10 cellular contexts compared by ENCODE assay signal in the genomic region with DNA sequence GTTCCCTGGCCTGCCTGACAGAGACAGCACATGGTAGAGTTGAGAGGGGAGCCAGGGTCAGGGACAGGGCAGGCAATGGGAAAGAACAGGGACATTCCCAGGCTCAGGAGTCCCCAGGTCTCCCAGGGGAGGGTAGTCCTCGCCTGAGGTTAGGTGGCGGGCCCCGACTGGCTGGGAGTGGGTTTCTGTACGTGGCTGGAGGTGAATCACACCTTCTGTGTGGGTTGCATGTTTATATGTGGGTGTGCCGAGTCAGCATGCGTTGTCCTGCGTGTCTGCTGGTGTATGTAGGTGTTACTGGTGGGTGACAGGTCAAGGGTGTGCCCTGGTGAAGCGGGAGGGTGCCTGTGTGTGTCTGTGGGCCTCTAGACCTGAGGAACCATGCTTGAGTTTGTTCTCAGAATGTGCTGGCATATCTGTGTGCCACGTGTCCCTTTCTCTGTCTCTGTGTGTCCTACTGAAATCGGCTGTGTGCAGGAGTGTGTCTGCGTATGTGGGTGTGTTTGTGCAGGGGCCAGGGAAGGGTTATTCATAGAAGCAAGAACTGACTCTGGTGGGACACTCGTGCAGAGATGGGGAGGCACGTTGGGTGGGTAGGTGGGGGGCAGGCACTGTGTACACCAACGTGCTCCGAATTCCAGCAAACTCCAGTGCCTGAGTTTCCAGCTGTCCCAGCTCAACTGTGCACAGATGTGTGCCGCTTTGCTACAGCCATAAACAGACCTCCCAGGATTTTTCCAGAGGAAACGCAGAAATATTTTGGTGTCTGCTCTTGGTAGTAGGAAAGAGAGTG. TPM values are rescaled to one million over a fixed set of nuclear protein-coding genes. Genes with fewer than 3 reads are reported as not detected.
DNase-seq lines count a peak whose midpoint lies in the region; ATAC-seq and TF ChIP-seq lines count a peak whose summit lies in the region.
"Had no signal": no experiment of that assay in that cellular context is flagged by ENCODE, and none has a peak within 500 bp of the region (broad histone marks: within the 10 kb centered on the region; RNA-seq: fewer than 3 reads in every experiment).

No MANE protein-coding gene starts in this region.

- in situ Hi-C loops in GM13977 (cut with MboI; ENCODE audit: low pct_unique_long_range_greater_than_20kb, low sequenced_read_pairs, unreplicated experiment): no loop called here
- in situ Hi-C loops in ACHN (cut with HindIII; ENCODE audit: low pct_ligation_motif_present, low pct_unique_long_range_greater_than_20kb, low sequenced_read_pairs): no loop called here

- no peak overlapping the region for H2AFZ ChIP-seq in osteoblast (ENCODE audit: low read length)

- H3K4me1 ChIP-seq in osteoblast (ENCODE audit: insufficient read depth, low read length): no peaks in the 10 kb centered on the region

- H3K36me3 ChIP-seq in osteoblast (ENCODE audit: insufficient read depth, low read length) (no peaks in the 10 kb centered on the region), MG63 (no peaks in the 10 kb centered on the region)
- H3K36me3 ChIP-seq: SJSA1 had no signal

- H3K9me3 ChIP-seq in osteoblast (ENCODE audit: low read depth, low read length) (no peaks in the 10 kb centered on the region), MG63 (no peaks in the 10 kb centered on the region)
- H3K9me3 ChIP-seq: SJSA1 had no signal

- DNase-seq in GM13977 (ENCODE audit: low spot score): peak; percentile 46
- DNase-seq in ecto neural progenitor cell (ENCODE audit: low spot score): peak; percentile 42
- DNase-seq in osteoblast (ENCODE audit: insufficient read length, low spot score, missing footprints): peak; percentile 55
- no peak for DNase-seq in NOMO-1 treated with dmso at 0.1 percent for 144 hours (lab: John Stamatoyannopoulos, UW; ENCODE audit: unreplicated experiment)
- DNase-seq in ACHN: no peak
- no peak for DNase-seq in MG63
- DNase-seq in NCI-H187 treated with DMSO at 0.1 percent for 48 hours (lab: John Stamatoyannopoulos, UW): no peak

- TF ChIP-seq CTCF in GM13977 (IDR thresholded peaks at IDR 0.05; ENCODE audit: extremely low read depth, insufficient read depth, missing control alignments): no peak
- no peak for TF ChIP-seq CTCF in osteoblast (IDR thresholded peaks at IDR 0.05; ENCODE audit: extremely low read depth, low read depth, low read length)

- peaks cover 30% of the 10 kb centered on the region for H3K27me3 ChIP-seq in osteoblast (ENCODE audit: insufficient read depth, low read length)
- no peaks in the 10 kb centered on the region for H3K27me3 ChIP-seq in MG63
- H3K27me3 ChIP-seq: SJSA1 had no signal

- no peaks in the 10 kb centered on the region for H3K79me2 ChIP-seq in osteoblast (ENCODE audit: insufficient read depth, low read length)

- ATAC-seq in HG02759 (IDR thresholded peaks at IDR 0.05; ENCODE audit: unreplicated experiment): peak; percentile 72

- no peak overlapping the region for H3K4me2 ChIP-seq in osteoblast (ENCODE audit: insufficient read depth, low read length)

- H4K20me1 ChIP-seq in osteoblast (ENCODE audit: insufficient read depth, low read length): no peaks in the 10 kb centered on the region

- no peak overlapping the region for H3K27ac ChIP-seq in osteoblast (ENCODE audit: low read depth, low read length)
- H3K27ac ChIP-seq: SJSA1 had no signal

- H3K4me3 ChIP-seq in osteoblast (ENCODE audit: insufficient read depth, low read length) (no peak overlapping the region), MG63 (no peak overlapping the region)
- H3K4me3 ChIP-seq: SJSA1 had no signal

RNA-seq across cellular contexts. Expression of gene OAF, which starts 23.8 kb away (rescaled TPM):
- total RNA-seq in osteoblast: 7.2 and 10.3 TPM in 2 replicates
- 13.5 and 35.9 TPM in 2 replicates for total RNA-seq in MG63 (2014; rRNA removed; shearing (Covaris generic); ENCODE audit: low replicate concordance)

RNA-seq across cellular contexts. Expression of gene TRIM29, which starts 49.1 kb away (rescaled TPM):
- under 0.01 and 0.36 TPM in 2 replicates for total RNA-seq in osteoblast
- not detected in 2 replicates for total RNA-seq in MG63 (2014; rRNA removed; shearing (Covaris generic); ENCODE audit: low replicate concordance)
- total RNA-seq: epithelial cell of proximal tubule, SJSA1 had no signal

RNA-seq across cellular contexts. Expression of gene POU2F3, which starts 52.9 kb away (rescaled TPM):
- total RNA-seq in osteoblast: under 0.01 TPM in 1 of 2 replicates, not detected in the other
- total RNA-seq in MG63 (2014; rRNA removed; shearing (Covaris generic); ENCODE audit: low replicate concordance): not detected in 2 replicates
- total RNA-seq: SJSA1 had no signal

Comparison
In these comparisons a context has a peak if more than half of its experiments do, and no peak if none do; other contexts are left out.
1. DNase-seq: peak in GM13977 (single experiment), ecto neural progenitor cell (single experiment) and osteoblast (single experiment); none in NOMO-1 treated with dmso at 0.1 percent for 144 hours (single experiment), ACHN (single experiment), MG63 (single experiment) and NCI-H187 treated with DMSO at 0.1 percent for 48 hours (single experiment).